8 cellular contexts compared by ENCODE assay signal in the genomic region with DNA sequence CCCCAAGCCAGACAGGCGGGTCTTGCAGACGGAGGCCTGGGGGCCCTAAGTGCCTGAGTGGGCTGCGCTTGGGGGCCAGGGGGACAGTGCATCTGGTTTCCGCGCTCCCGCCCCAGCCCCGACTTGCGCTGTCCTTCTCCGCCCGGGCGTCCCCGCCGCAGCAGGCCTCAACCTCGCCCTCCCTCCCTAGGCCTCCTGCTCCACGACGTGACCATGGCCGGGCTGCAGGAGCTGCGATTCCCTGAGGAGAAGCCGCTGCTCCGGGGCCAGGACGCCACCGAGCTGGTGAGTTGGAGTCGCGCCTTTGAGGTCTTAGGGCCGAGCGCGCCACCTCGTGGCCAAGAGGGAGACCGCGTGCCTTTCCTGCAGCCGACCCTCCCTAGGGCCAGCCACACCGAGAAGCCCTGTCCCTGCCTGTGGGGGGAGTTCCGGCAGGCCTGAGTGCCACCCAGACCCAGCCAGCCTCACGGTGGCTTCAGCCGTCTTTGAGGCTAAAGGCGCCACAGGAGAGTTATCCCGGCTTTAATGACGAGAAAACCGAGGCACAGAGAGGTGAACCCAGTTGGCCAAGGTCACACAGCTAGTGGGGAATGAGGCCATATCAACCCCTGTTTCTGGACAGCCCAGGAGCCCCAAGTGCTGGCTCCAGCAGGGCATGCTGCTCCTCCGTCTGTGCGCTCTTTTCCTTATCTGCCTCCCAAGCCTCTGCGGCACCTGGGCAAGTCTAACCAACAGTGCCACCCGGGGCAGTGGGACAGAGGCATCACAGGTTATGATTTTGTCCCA. TPM values are rescaled to one million over a fixed set of nuclear protein-coding genes. Genes with fewer than 3 reads are reported as not detected.
DNase-seq lines count a peak whose midpoint lies in the region; ATAC-seq and TF ChIP-seq lines count a peak whose summit lies in the region.

No MANE protein-coding gene starts in this region.

- no peak overlapping the region for H3K27ac Mint-ChIP-seq in T-cell

- peak; percentile 95 to 98 for TF ChIP-seq CTCF in right atrium auricular region (IDR thresholded peaks at IDR 0.05)

- no peaks in the 10 kb centered on the region for H3K36me3 ChIP-seq in right atrium auricular region

- no peaks in the 10 kb centered on the region for H3K27me3 ChIP-seq in right atrium auricular region

- H3K4me3 Mint-ChIP-seq in T-cell: peak overlapping the region in 1 of 3 donors; percentile 16

- H3K27ac ChIP-seq in right atrium auricular region: peak overlapping the region; percentile 52 to 62

- H3K4me3 ChIP-seq in right atrium auricular region: peak overlapping the region in 1 of 2 donors; percentile 27

- POLR2A ChIA-PET in T-cell (lab: Charles Lee): no interaction called here

- peaks cover 4 to 6% of the 10 kb centered on the region in 2 donors for H3K27me3 Mint-ChIP-seq in T-cell

- no peaks in the 10 kb centered on the region for H3K9me3 Mint-ChIP-seq in T-cell

- DNase-seq in COR-L47 (lab: John Stamatoyannopoulos, UW) (peak; percentile 88), MV-4-11 (lab: John Stamatoyannopoulos, UW) (peak; percentile 36), T-cell (peak; percentile 14 to 74 (median 63)), amniotic epithelial cell (ENCODE audit: low read depth) (peak; percentile 63), right atrium auricular region (ENCODE audit: low spot score) (peak; percentile 84), sciatic nerve (ENCODE audit: low spot score) (peak; percentile 88)

- intact Hi-C loops in sciatic nerve (cut with DNase I): loop anchor here (2.0 kb wide), 1 partner anchor 151 kb away; no protein-coding TSS in a partner anchor

- ATAC-seq in GM21717 (IDR thresholded peaks at IDR 0.05; ENCODE audit: unreplicated experiment) (peak; percentile 79), T-cell (replicated peaks in 1 of 4) (peak; percentile 79 to 83 (median 82)), sciatic nerve (peak; percentile 91), HG02840 (IDR thresholded peaks at IDR 0.05; ENCODE audit: low FRiP score, unreplicated experiment) (no peak)

- peaks cover 0 to 40% of the 10 kb centered on the region in 2 donors for H3K4me1 ChIP-seq in right atrium auricular region

- H3K4me1 Mint-ChIP-seq in T-cell: peaks cover 0 to 3% (median 0%) of the 10 kb centered on the region in 3 donors

- H3K9me3 ChIP-seq in right atrium auricular region: no peaks in the 10 kb centered on the region

- H3K36me3 Mint-ChIP-seq in T-cell: no peaks in the 10 kb centered on the region

- CTCF ChIA-PET in T-cell (lab: Charles Lee): interaction anchor here (0.6 to 3.0 kb wide), 11 partner anchors 18 to 463 kb away, joined by 3 to 47 read pairs (median 5); no protein-coding TSS in a partner anchor

RNA-seq across cellular contexts. Expression of a gene that starts 12.2 kb away (rescaled TPM):
- total RNA-seq in T-cell: 1 to 10 TPM in 4 of 5 donors, under 1 TPM in 1; 0.66 to 3.6 (median 1.7) TPM
- total RNA-seq in right atrium auricular region: 100 to 1,000 TPM; 163 to 238 TPM
- 7.4 TPM for total RNA-seq in sciatic nerve

RNA-seq across cellular contexts. Expression of a gene that starts 27.6 kb away (rescaled TPM):
- 10 to 100 TPM; 29.6 to 44.2 (median 35.1) TPM for total RNA-seq in T-cell
- total RNA-seq in right atrium auricular region: 10 to 100 TPM; 11.9 to 12.9 TPM
- total RNA-seq in sciatic nerve: 18.2 TPM

Comparison
In these comparisons a context has a peak if more than half of its experiments do, and no peak if none do; other contexts are left out.
1. DNase-seq: peak in every context shown above with its lines; median percentile 88 in COR-L47; 88 in sciatic nerve; 84 in right atrium auricular region; 63 in T-cell; 63 in amniotic epithelial cell; 36 in MV-4-11.
2. RNA of a gene that starts 12.2 kb away (total RNA-seq): 163 to 238 TPM in right atrium auricular region; 7.4 TPM in sciatic nerve (single experiment) and 0.66 to 3.6 TPM in T-cell; every median in the first group is over 10 times any median in the second.